9 cellular contexts compared by ENCODE assay signal in the genomic region with DNA sequence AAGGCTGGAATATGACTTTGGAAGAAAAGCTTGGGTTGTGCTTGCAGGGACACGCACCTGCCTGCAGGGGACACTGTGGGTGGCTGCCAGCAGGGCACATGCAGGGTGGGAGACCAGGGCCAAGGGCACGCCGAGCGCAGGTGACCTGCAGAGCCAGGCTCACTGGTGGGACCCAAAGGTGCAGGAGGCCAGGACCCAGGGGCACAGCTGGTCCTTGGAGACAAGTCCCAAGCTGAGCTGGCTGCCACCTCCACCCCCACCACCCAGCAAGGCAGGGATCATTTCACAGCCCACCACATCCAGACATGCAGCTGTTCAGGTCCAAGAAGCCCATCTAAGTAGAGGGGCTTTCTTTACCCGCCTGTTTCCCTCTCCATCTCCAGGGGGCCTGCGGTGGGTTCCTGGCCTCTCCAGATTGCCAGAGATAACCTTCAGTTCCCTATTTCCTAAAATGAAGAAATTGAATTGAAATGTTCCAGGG. TPM values are rescaled to one million over a fixed set of nuclear protein-coding genes. Genes with fewer than 3 reads are reported as not detected.
DNase-seq lines count a peak whose midpoint lies in the region; ATAC-seq and TF ChIP-seq lines count a peak whose summit lies in the region.
"Had no signal": no experiment of that assay in that cellular context is flagged by ENCODE, and none has a peak within 500 bp of the region (broad histone marks: within the 10 kb centered on the region; RNA-seq: fewer than 3 reads in every experiment).

No MANE protein-coding gene starts in this region.

- intact Hi-C loops in dorsolateral prefrontal cortex (cut with DNase I): no loop called here

- H3K27ac Mint-ChIP-seq in nephron progenitor cell: no peak overlapping the region

- H3K27me3 Mint-ChIP-seq in nephron progenitor cell (ENCODE audit: low read depth, poor library complexity): no peaks in the 10 kb centered on the region

- H3K4me1 Mint-ChIP-seq in nephron progenitor cell: peaks cover 48% of the 10 kb centered on the region

- H3K27ac ChIP-seq in dorsolateral prefrontal cortex: peak overlapping the region in 42 of 59 donors; percentile 1 to 73 (median 48)

- H3K4me3 ChIP-seq in GM06990 (replicated peaks; ENCODE audit: low read depth, low read length) (no peak overlapping the region), dorsolateral prefrontal cortex (no peak overlapping the region)

- TF ChIP-seq CTCF in GM06990 (IDR thresholded peaks at IDR 0.05; ENCODE audit: insufficient read depth, low read length, poor library complexity, severe bottlenecking): peak; percentile 79
- TF ChIP-seq CTCF in LNCAP (IDR thresholded peaks at IDR 0.05): peak; percentile 42
- TF ChIP-seq CTCF in dorsolateral prefrontal cortex (IDR thresholded peaks at IDR 0.05 in 54 of 56, conservative IDR thresholded peaks at IDR 0.05 in 2 of 56; ENCODE audit: low read depth in 1 of 56, partially characterized antibody in 56 of 56): peak in 48 of 56 donors; percentile 14 to 59 (median 44)
- peak; percentile 50 for TF ChIP-seq CTCF in nephron progenitor cell (IDR thresholded peaks at IDR 0.05)

- no peaks in the 10 kb centered on the region for H3K36me3 ChIP-seq in GM06990 (ENCODE audit: control insufficient read depth, insufficient read depth, low read length)

- DNase-seq in GM06990 (ENCODE audit: extremely low read depth, insufficient read length): no peak
- DNase-seq in dorsolateral prefrontal cortex: no peak
- peak; percentile 27 for DNase-seq in nephron progenitor cell
- DNase-seq in DMS114 treated with DMSO at 0.1 percent for 48 hours (lab: John Stamatoyannopoulos, UW; ENCODE audit: unreplicated experiment): no peak
- no peak for DNase-seq in HT-29 (ENCODE audit: low spot score)
- DNase-seq: NCI-H2081 treated with DMSO at 0.1 percent for 48 hours had no signal

- no peaks in the 10 kb centered on the region for H3K27me3 ChIP-seq in GM06990 (replicated peaks; ENCODE audit: control insufficient read depth, insufficient read depth, low read length)
- no peaks in the 10 kb centered on the region for H3K27me3 ChIP-seq in dorsolateral prefrontal cortex

- H3K9me3 Mint-ChIP-seq in nephron progenitor cell: no peaks in the 10 kb centered on the region

- no peak for ATAC-seq in GM21447 (IDR thresholded peaks at IDR 0.05; ENCODE audit: unreplicated experiment)
- no peak for ATAC-seq in HG02623 (IDR thresholded peaks at IDR 0.05; ENCODE audit: unreplicated experiment)

- H3K36me3 Mint-ChIP-seq in nephron progenitor cell (ENCODE audit: low read depth): no peaks in the 10 kb centered on the region

- no peak overlapping the region for H3K4me3 Mint-ChIP-seq in nephron progenitor cell

RNA-seq across cellular contexts. Expression of a gene that starts 13.8 kb away (rescaled TPM):
- total RNA-seq in dorsolateral prefrontal cortex: 100 to 1,000 TPM; 111 to 263 (median 148) TPM
- total RNA-seq in HT-29 (2014; rRNA removed; shearing (Covaris generic)): 13.5 and 14.0 TPM in 2 replicates

RNA-seq across cellular contexts. Expression of a gene that starts 21.2 kb away (rescaled TPM):
- total RNA-seq in dorsolateral prefrontal cortex: 10 to 100 TPM; 10.9 to 31.7 (median 19.3) TPM
- 60.3 and 63.3 TPM in 2 replicates for total RNA-seq in HT-29 (2014; rRNA removed; shearing (Covaris generic))
